Comparison of ENCODE assay signal across 26 cellular contexts in the genomic region with DNA sequence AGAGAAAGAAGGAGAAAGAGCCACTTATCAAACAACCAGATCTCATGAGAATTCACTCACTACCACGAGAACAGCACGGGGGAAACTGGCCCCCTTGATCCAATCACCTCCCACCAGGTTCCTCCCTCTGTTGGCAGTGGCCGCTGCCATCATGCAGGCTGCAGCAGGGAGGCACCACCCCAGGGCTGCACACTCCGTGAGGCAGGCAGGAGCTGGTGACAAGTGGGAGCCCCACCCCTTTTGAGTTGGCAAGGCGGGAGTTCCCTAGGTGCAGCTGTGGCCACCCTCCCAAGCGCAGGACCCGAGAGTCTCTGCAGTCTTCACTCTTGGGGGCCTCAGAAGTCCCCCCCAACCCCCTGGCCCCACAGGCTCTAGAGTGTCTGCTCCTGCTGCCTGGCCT.
"Had no signal": no experiment of that assay in that cellular context is flagged by ENCODE, and none has a peak within 500 bp of the region (broad histone marks: within the 10 kb centered on the region; RNA-seq: fewer than 3 reads in every experiment).

No MANE protein-coding gene starts in this region.

- H3K4me1 Mint-ChIP-seq: immature natural killer cell, mesothelial cell of epicardium had no signal

- H3K9me3 Mint-ChIP-seq: effector memory CD8-positive, alpha-beta T cell; immature natural killer cell had no signal

- H3K27me3 ChIP-seq: colonic mucosa, gastrocnemius medialis, hepatocyte had no signal

- H3K27me3 Mint-ChIP-seq: dendritic cell treated with granulocyte-macrophage colony-stimulating factor and Interleukin-4, amounts not matched to agents 40 ng/mL and 50 ng/mL, for 4 days had no signal

- H3K27ac Mint-ChIP-seq: dendritic cell treated with granulocyte-macrophage colony-stimulating factor and Interleukin-4, amounts not matched to agents 40 ng/mL and 50 ng/mL, for 4 days; effector memory CD8-positive, alpha-beta T cell; endodermal cell; immature natural killer cell; mesothelial cell of epicardium had no signal

- ATAC-seq: effector memory CD8-positive, alpha-beta T cell; gastrocnemius medialis; left lung; left ventricle myocardium superior; lower lobe of right lung; mucosa of descending colon had no signal

- H3K4me3 Mint-ChIP-seq: dendritic cell treated with granulocyte-macrophage colony-stimulating factor and Interleukin-4, amounts not matched to agents 40 ng/mL and 50 ng/mL, for 4 days; effector memory CD8-positive, alpha-beta T cell; endodermal cell; immature natural killer cell; mesothelial cell of epicardium had no signal

- H3K9me3 ChIP-seq: colonic mucosa, gastrocnemius medialis, lower lobe of right lung, mucosa of descending colon had no signal

- H3K36me3 ChIP-seq: colonic mucosa, esophagus muscularis mucosa, gastrocnemius medialis, left lung, lower lobe of right lung had no signal

- H3K4me3 ChIP-seq: colonic mucosa, esophagus muscularis mucosa, gastrocnemius medialis, hepatocyte, left lung, lower lobe of right lung, mucosa of descending colon had no signal

- H3K36me3 Mint-ChIP-seq: immature natural killer cell, mesothelial cell of epicardium had no signal

- H3K4me1 ChIP-seq: colonic mucosa, esophagus muscularis mucosa, gastrocnemius medialis, left lung, lower lobe of right lung had no signal

- DNase-seq: cerebellar nuclear complex; colonic mucosa; cortex of kidney; effector CD8-positive, alpha-beta T cell; effector memory CD8-positive, alpha-beta T cell; endodermal cell; erythroblast; foreskin melanocyte; gastrocnemius medialis; glutamatergic neuron; head of caudate nucleus; hypothalamus; immature natural killer cell; islet precursor cell; kidney; kidney glomerular epithelial cell; left ventricle myocardium superior; lower lobe of right lung; mesenchymal stem cell; mucosa of descending colon had no signal

- H3K27ac ChIP-seq: colonic mucosa, epithelial cell of prostate, esophagus muscularis mucosa, gastrocnemius medialis, hepatocyte, left lung, lower lobe of right lung had no signal
